ENCODE assay signal across 37 cellular contexts in the genomic region with DNA sequence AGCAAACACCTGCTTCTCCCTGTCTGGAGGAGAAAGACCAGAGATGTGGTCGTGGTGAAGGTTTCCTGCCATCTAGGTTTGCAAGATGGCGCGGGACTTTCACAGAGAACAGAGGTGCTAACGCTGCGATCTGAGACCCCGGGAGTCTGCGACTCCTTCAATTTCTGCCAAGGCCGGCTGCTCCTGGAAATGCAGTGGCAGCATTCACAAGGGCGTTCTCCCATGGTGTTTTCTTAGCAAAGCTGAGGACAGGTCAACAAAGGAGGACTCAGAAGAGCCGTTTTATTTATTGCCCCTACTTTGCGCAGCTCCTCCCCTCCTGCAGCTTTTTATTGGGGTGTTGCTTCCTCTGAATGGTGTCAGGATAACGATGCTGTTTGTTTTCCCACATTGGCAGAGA.
"Had no signal": no experiment of that assay in that cellular context is flagged by ENCODE, and none has a peak within 500 bp of the region (broad histone marks: within the 10 kb centered on the region; RNA-seq: fewer than 3 reads in every experiment).

No MANE protein-coding gene starts in this region.

- H3K4me3 ChIP-seq: adrenal gland, ascending aorta, breast epithelium, cardiac muscle cell, colonic mucosa, dorsolateral prefrontal cortex, esophagus muscularis mucosa, gastrocnemius medialis had no signal

- H3K36me3 Mint-ChIP-seq: activated CD4-positive, alpha-beta memory T cell treated with anti-CD3 and anti-CD28 coated beads for 36 hours; activated CD8-positive, alpha-beta memory T cell treated with anti-CD3 and anti-CD28 coated beads, Interleukin-2, amount 10 ng/mL, durations not matched to agents 7 days and 5 days; activated naive CD4-positive, alpha-beta T cell treated with anti-CD3 and anti-CD28 coated beads, Interleukin-2, amount 50 U/mL, for 24 hours; activated naive CD8-positive, alpha-beta T cell treated with anti-CD3 and anti-CD28 coated beads for 36 hours had no signal

- DNase-seq: activated B cell treated with CpG ODN at 0.5 μM for 24 hours; activated CD4-positive, alpha-beta memory T cell treated with anti-CD3 and anti-CD28 coated beads for 36 hours; activated CD4-positive, alpha-beta T cell treated with anti-CD3 and anti-CD28 coated beads for 36 hours; activated CD4-positive, alpha-beta T cell treated with anti-CD3 and anti-CD28 coated beads, Interleukin-2, amount 10 ng/mL, durations not matched to agents 24 days and 14 days; activated CD4-positive, CD25-positive, alpha-beta regulatory T cell treated with anti-CD3 and anti-CD28 coated beads, Interleukin-2, amount 50 U/mL, for 72 hours; activated CD8-positive, alpha-beta memory T cell treated with anti-CD3 and anti-CD28 coated beads, Interleukin-2, amount 10 ng/mL, durations not matched to agents 7 days and 5 days; activated CD8-positive, alpha-beta memory T cell treated with anti-CD3 and anti-CD28 coated beads, Interleukin-2, amount 50 U/mL, for 4 hours; activated CD8-positive, alpha-beta T cell treated with anti-CD3 and anti-CD28 coated beads, Interleukin-2, amount 10 ng/mL, durations not matched to agents 7 days and 5 days; activated effector memory CD4-positive, alpha-beta T cell treated with anti-CD3 and anti-CD28 coated beads, Interleukin-2, amount 50 U/mL, for 16 hours; activated naive CD4-positive, alpha-beta T cell treated with anti-CD3 and anti-CD28 coated beads for 36 hours; activated naive CD8-positive, alpha-beta T cell treated with anti-CD3 and anti-CD28 coated beads for 36 hours; activated naive CD8-positive, alpha-beta T cell treated with anti-CD3 and anti-CD28 coated beads, Interleukin-2, amount 50 U/mL, for 24 hours; activated T-cell treated with anti-CD3 and anti-CD28 coated beads, Interleukin-2, amount 50 U/mL, for 1 hour; activated T-cell treated with anti-CD3 and anti-CD28 coated beads, Interleukin-2, amount 50 U/mL, for 48 hours; adrenal gland; central memory CD4-positive, alpha-beta T cell; cerebellar nuclear complex; colonic mucosa; dorsolateral prefrontal cortex; effector CD4-positive, alpha-beta T cell; foreskin keratinocyte; gastrocnemius medialis; glutamatergic neuron; T-helper 1 cell; T-helper 17 cell; T1000; WERI-Rb-1 had no signal

- H3K4me3 Mint-ChIP-seq: activated B cell treated with CpG ODN at 0.5 μM for 24 hours; activated CD4-positive, alpha-beta memory T cell treated with anti-CD3 and anti-CD28 coated beads for 36 hours; activated CD4-positive, alpha-beta T cell treated with anti-CD3 and anti-CD28 coated beads for 36 hours; activated CD4-positive, alpha-beta T cell treated with anti-CD3 and anti-CD28 coated beads, Interleukin-2, amount 10 ng/mL, durations not matched to agents 24 days and 14 days; activated CD8-positive, alpha-beta memory T cell treated with anti-CD3 and anti-CD28 coated beads, Interleukin-2, amount 10 ng/mL, durations not matched to agents 7 days and 5 days; activated CD8-positive, alpha-beta T cell treated with anti-CD3 and anti-CD28 coated beads, Interleukin-2, amount 10 ng/mL, durations not matched to agents 7 days and 5 days; activated naive CD4-positive, alpha-beta T cell treated with anti-CD3 and anti-CD28 coated beads for 36 hours; activated naive CD4-positive, alpha-beta T cell treated with anti-CD3 and anti-CD28 coated beads, Interleukin-2, amount 50 U/mL, for 24 hours; activated naive CD8-positive, alpha-beta T cell treated with anti-CD3 and anti-CD28 coated beads for 36 hours; activated naive CD8-positive, alpha-beta T cell treated with anti-CD3 and anti-CD28 coated beads, Interleukin-2, amount 50 U/mL, for 24 hours; activated T-helper 1 cell treated with anti-CD3 and anti-CD28 coated beads, Interleukin-12 subunit alpha, Interleukin-12 subunit beta, Interleukin-2, Interleukin-4 antibody, amounts not matched to agents 30 ng/mL and 10 ng/mL and 1 ng/mL, durations not matched to agents 14 hours and 24 hours and 36 hours; brain; dendritic cell treated with granulocyte-macrophage colony-stimulating factor and Interleukin-4, amounts not matched to agents 40 ng/mL and 50 ng/mL, for 4 days; T-helper 17 cell; T-helper 2 cell treated with Interferon-gamma antibody and Interleukin-4, amounts not matched to agents 5 μg/mL and 100 μg/mL, for 36 hours had no signal

- H3K4me1 Mint-ChIP-seq: activated B cell treated with CpG ODN at 0.5 μM for 24 hours; activated CD4-positive, alpha-beta T cell treated with anti-CD3 and anti-CD28 coated beads for 36 hours; activated CD4-positive, alpha-beta T cell treated with anti-CD3 and anti-CD28 coated beads, Interleukin-2, amount 10 ng/mL, durations not matched to agents 24 days and 14 days; activated CD8-positive, alpha-beta memory T cell treated with anti-CD3 and anti-CD28 coated beads, Interleukin-2, amount 10 ng/mL, durations not matched to agents 7 days and 5 days; activated naive CD4-positive, alpha-beta T cell treated with anti-CD3 and anti-CD28 coated beads, Interleukin-2, amount 50 U/mL, for 24 hours; activated naive CD8-positive, alpha-beta T cell treated with anti-CD3 and anti-CD28 coated beads for 36 hours; activated naive CD8-positive, alpha-beta T cell treated with anti-CD3 and anti-CD28 coated beads, Interleukin-2, amount 50 U/mL, for 24 hours; T-helper 17 cell had no signal

- H3K4me1 ChIP-seq: adrenal gland, ascending aorta, breast epithelium, colonic mucosa, esophagus muscularis mucosa, foreskin keratinocyte, gastrocnemius medialis had no signal

- H3K27me3 Mint-ChIP-seq: activated CD4-positive, alpha-beta T cell treated with anti-CD3 and anti-CD28 coated beads for 36 hours; activated CD4-positive, alpha-beta T cell treated with anti-CD3 and anti-CD28 coated beads, Interleukin-2, amount 10 ng/mL, durations not matched to agents 24 days and 14 days; activated CD8-positive, alpha-beta memory T cell treated with anti-CD3 and anti-CD28 coated beads, Interleukin-2, amount 10 ng/mL, durations not matched to agents 7 days and 5 days; T-helper 17 cell had no signal

- H3K9me3 ChIP-seq: adrenal gland, ascending aorta, colonic mucosa, gastrocnemius medialis had no signal

- H3K36me3 ChIP-seq: adrenal gland, ascending aorta, breast epithelium, cardiac muscle cell, colonic mucosa, esophagus muscularis mucosa, gastrocnemius medialis, WERI-Rb-1 had no signal

- H3K27me3 ChIP-seq: adrenal gland, ascending aorta, breast epithelium, cardiac muscle cell, colonic mucosa, foreskin keratinocyte had no signal

- H3K27ac ChIP-seq: adrenal gland, ascending aorta, breast epithelium, cardiac muscle cell, colonic mucosa, dorsolateral prefrontal cortex, esophagus muscularis mucosa, foreskin keratinocyte, gastrocnemius medialis, WERI-Rb-1 had no signal

- H3K27ac Mint-ChIP-seq: activated B cell treated with CpG ODN at 0.5 μM for 24 hours; activated CD4-positive, alpha-beta memory T cell treated with anti-CD3 and anti-CD28 coated beads for 36 hours; activated CD4-positive, alpha-beta T cell treated with anti-CD3 and anti-CD28 coated beads for 36 hours; activated CD4-positive, alpha-beta T cell treated with anti-CD3 and anti-CD28 coated beads, Interleukin-2, amount 10 ng/mL, durations not matched to agents 24 days and 14 days; activated CD8-positive, alpha-beta memory T cell treated with anti-CD3 and anti-CD28 coated beads, Interleukin-2, amount 10 ng/mL, durations not matched to agents 7 days and 5 days; activated CD8-positive, alpha-beta T cell treated with anti-CD3 and anti-CD28 coated beads, Interleukin-2, amount 10 ng/mL, durations not matched to agents 7 days and 5 days; activated naive CD4-positive, alpha-beta T cell treated with anti-CD3 and anti-CD28 coated beads for 36 hours; activated naive CD4-positive, alpha-beta T cell treated with anti-CD3 and anti-CD28 coated beads, Interleukin-2, amount 50 U/mL, for 24 hours; activated naive CD8-positive, alpha-beta T cell treated with anti-CD3 and anti-CD28 coated beads for 36 hours; activated naive CD8-positive, alpha-beta T cell treated with anti-CD3 and anti-CD28 coated beads, Interleukin-2, amount 50 U/mL, for 24 hours; activated T-helper 1 cell treated with anti-CD3 and anti-CD28 coated beads, Interleukin-12 subunit alpha, Interleukin-12 subunit beta, Interleukin-2, Interleukin-4 antibody, amounts not matched to agents 30 ng/mL and 10 ng/mL and 1 ng/mL, durations not matched to agents 14 hours and 24 hours and 36 hours; activated T-helper 2 cell treated with anti-CD3 and anti-CD28 coated beads, Interferon-gamma antibody, Interleukin-2, Interleukin-4, amounts not matched to agents 10 μg/mL and 5 μg/mL and 100 μg/mL, durations not matched to agents 14 hours and 24 hours and 36 hours; dendritic cell treated with granulocyte-macrophage colony-stimulating factor and Interleukin-4, amounts not matched to agents 40 ng/mL and 50 ng/mL, for 4 days; T-helper 17 cell; T-helper 2 cell treated with Interferon-gamma antibody and Interleukin-4, amounts not matched to agents 5 μg/mL and 100 μg/mL, for 36 hours had no signal
